In the genomic region with DNA sequence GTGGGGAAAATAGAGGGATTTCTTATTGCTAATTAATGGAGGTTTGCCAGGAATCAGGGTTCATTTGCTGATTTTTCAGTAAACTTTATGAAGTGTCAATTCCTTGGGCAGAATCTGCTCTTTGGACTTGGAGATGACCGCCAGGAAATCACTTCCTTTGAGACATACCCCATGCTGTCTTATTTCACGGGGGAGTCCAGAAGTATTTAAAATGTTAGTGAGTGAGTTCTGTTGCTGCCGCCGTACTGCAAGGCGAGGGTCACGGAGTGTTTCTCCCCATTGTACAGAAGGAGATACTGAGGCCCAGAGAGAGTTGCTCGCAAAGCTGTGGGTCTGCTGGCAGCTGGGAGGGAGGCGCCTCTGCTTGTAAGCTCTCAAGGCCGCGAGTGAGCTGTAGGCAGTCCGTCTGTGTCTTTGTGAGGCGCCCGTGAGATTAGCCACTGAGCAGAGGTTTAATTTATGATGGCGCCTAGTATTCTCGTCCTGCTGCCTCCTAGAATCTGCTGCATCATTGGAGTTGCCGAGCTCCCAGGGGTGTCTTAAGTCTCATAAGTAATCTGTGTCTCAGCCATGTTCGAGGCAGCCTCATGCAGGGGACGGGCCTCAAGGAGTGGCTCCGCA, we compare ENCODE assay signal across 21 cellular contexts.
DNase-seq lines count a peak whose midpoint lies in the region; ATAC-seq, FAIRE-seq and TF ChIP-seq lines count a peak whose summit lies in the region.
"Had no signal": no experiment of that assay in that cellular context is flagged by ENCODE, and none has a peak within 500 bp of the region (broad histone marks: within the 10 kb centered on the region; RNA-seq: fewer than 3 reads in every experiment).

No MANE protein-coding gene starts in this region.

- H3K27ac ChIP-seq in cardiac muscle cell (peak overlapping the region; percentile 8), right cardiac atrium (ENCODE audit: low read length) (no peak overlapping the region), HepG2 (ENCODE audit: extremely low read length, insufficient read depth, low read length) (peak overlapping the region; percentile 73)
- H3K27ac ChIP-seq: 22Rv1, PC-9 had no signal

- no peak for ATAC-seq in right cardiac atrium
- no peak for ATAC-seq in HepG2

- H3K4me3 ChIP-seq in cardiac muscle cell: no peak overlapping the region
- H3K4me3 ChIP-seq in right cardiac atrium (ENCODE audit: low read length): no peak overlapping the region
- 0 out of 6 replicates have a peak overlapping the region, but pooled peaks of 1 of the 3 experiments have one; percentile 14 for H3K4me3 ChIP-seq in HepG2 (replicated peaks in 1 of 3; ENCODE audit: insufficient read depth in 1 of 3, low read depth in 2 of 3, low read length in 3 of 3)
- H3K4me3 ChIP-seq: PC-9 had no signal

- peaks cover 8% of the 10 kb centered on the region for H3K27me3 Mint-ChIP-seq in activated naive CD4-positive, alpha-beta T cell treated with anti-CD3 and anti-CD28 coated beads, Interleukin-2, amount 10 ng/mL, durations not matched to agents 7 days and 5 days

- H3K36me3 ChIP-seq in cardiac muscle cell: no peaks in the 10 kb centered on the region
- no peaks in the 10 kb centered on the region; a peak in 2 of 5 replicates for H3K36me3 ChIP-seq in HepG2 (replicated peaks in 1 of 2; ENCODE audit: control insufficient read depth in 1 of 2, insufficient read depth in 2 of 2, low read length in 2 of 2)
- H3K36me3 ChIP-seq: BE2C had no signal

- no peak for TF ChIP-seq RAD21 in HepG2 (CRISPR knock-in tag; IDR thresholded peaks at IDR 0.05)

- no peaks in the 10 kb centered on the region for H3K9me3 Mint-ChIP-seq in activated naive CD4-positive, alpha-beta T cell treated with anti-CD3 and anti-CD28 coated beads, Interleukin-2, amount 10 ng/mL, durations not matched to agents 7 days and 5 days
- H3K9me3 Mint-ChIP-seq: HFFc6 had no signal

- no peaks in the 10 kb centered on the region for H3K27me3 ChIP-seq in cardiac muscle cell
- H3K27me3 ChIP-seq in right cardiac atrium (ENCODE audit: control insufficient read depth, insufficient read depth): no peaks in the 10 kb centered on the region
- no peaks in the 10 kb centered on the region for H3K27me3 ChIP-seq in HepG2 (ENCODE audit: control insufficient read depth in 1 of 2, insufficient read depth in 2 of 2, low read length in 2 of 2)
- H3K27me3 ChIP-seq: BE2C had no signal

- H3K4me2 ChIP-seq in HepG2 (ENCODE audit: low read depth, low read length): peak overlapping the region; percentile 58
- H3K4me2 ChIP-seq: PC-9 had no signal

- POLR2A ChIA-PET in HepG2 (lab: Yijun Ruan, JAX): interaction anchor here (0.9 to 1.0 kb wide), 2 partner anchors 9 to 32 kb away, joined by 3 to 4 read pairs; no protein-coding TSS in a partner anchor

- H4K20me1 ChIP-seq in HepG2 (ENCODE audit: insufficient read depth, low read length): no peaks in the 10 kb centered on the region

- DNase-seq in cardiac muscle cell (ENCODE audit: low read depth in 1 of 2, low spot score in 1 of 2) (no peak), right cardiac atrium (no peak), amniotic epithelial cell (ENCODE audit: low read depth) (peak; percentile 70), HepG2 (ENCODE audit: low spot score) (no peak), GM13976 (ENCODE audit: low spot score) (no peak), NCI-H510A treated with DMSO at 0.1 percent for 48 hours (lab: John Stamatoyannopoulos, UW) (no peak), CD1c-positive myeloid dendritic cell (ENCODE audit: extremely low spot score) (no peak)
- DNase-seq in activated naive CD4-positive, alpha-beta T cell treated with anti-CD3 and anti-CD28 coated beads, Interleukin-2, amount 10 ng/mL, durations not matched to agents 7 days and 5 days: no peak
- DNase-seq: BE2C; CD8-positive, alpha-beta memory T cell; DND-41; GOT3; HFFc6; Kasumi-1; MM.1S; NCI-H1105 treated with DMSO at 0.1 percent for 48 hours; NCI-H187; NCI-H446; NCI-H774; PC-9 had no signal

- CTCF ChIA-PET in HepG2 (lab: Yijun Ruan, JAX; ENCODE audit: low intra/inter-chr PET ratio, low total read pairs): no interaction called here
- CTCF ChIA-PET in activated naive CD4-positive, alpha-beta T cell treated with anti-CD3 and anti-CD28 coated beads, Interleukin-2, amount 10 ng/mL, durations not matched to agents 7 days and 5 days (lab: Charles Lee): no interaction called here

- no peak overlapping the region; the same call in 1 of the 2 replicates for H3K9ac ChIP-seq in HepG2 (ENCODE audit: insufficient read depth, low read depth, low read length)

- WGBS in right cardiac atrium: 95% methylated on average over 19 of the region's 19 CpGs
- WGBS in HepG2 (ENCODE audit: low lambda C conversion rate): 92% methylated on average over 13 of the region's 19 CpGs

- intact Hi-C loops in right cardiac atrium (cut with DNase I): no loop called here
- intact Hi-C loops in HepG2 (cut with micrococcal nuclease; ENCODE audit: unreplicated experiment): no loop called here

- no peak for TF ChIP-seq EP300 in HepG2 (IDR thresholded peaks at IDR 0.05; ENCODE audit: low read depth in 2 of 2, low read length in 2 of 2)
- TF ChIP-seq EP300 in HepG2 (CRISPR knock-in tag; IDR thresholded peaks at IDR 0.05; ENCODE audit: borderline replicate concordance): no peak

- H3K4me1 Mint-ChIP-seq in activated naive CD4-positive, alpha-beta T cell treated with anti-CD3 and anti-CD28 coated beads, Interleukin-2, amount 10 ng/mL, durations not matched to agents 7 days and 5 days: no peaks in the 10 kb centered on the region

- H3K9me3 ChIP-seq in cardiac muscle cell (ENCODE audit: low read depth) (no peaks in the 10 kb centered on the region), right cardiac atrium (ENCODE audit: control insufficient read depth, low read length) (no peaks in the 10 kb centered on the region), HepG2 (ENCODE audit: low read length) (no peaks in the 10 kb centered on the region)
- H3K9me3 ChIP-seq: BE2C had no signal

- no peak overlapping the region for H3K27ac Mint-ChIP-seq in activated naive CD4-positive, alpha-beta T cell treated with anti-CD3 and anti-CD28 coated beads, Interleukin-2, amount 10 ng/mL, durations not matched to agents 7 days and 5 days
- H3K27ac Mint-ChIP-seq: CD8-positive, alpha-beta memory T cell; HFFc6 had no signal

- no peaks in the 10 kb centered on the region for H3K36me3 Mint-ChIP-seq in activated naive CD4-positive, alpha-beta T cell treated with anti-CD3 and anti-CD28 coated beads, Interleukin-2, amount 10 ng/mL, durations not matched to agents 7 days and 5 days
- H3K36me3 Mint-ChIP-seq: CD8-positive, alpha-beta memory T cell had no signal

- no peak overlapping the region for H3K4me3 Mint-ChIP-seq in activated naive CD4-positive, alpha-beta T cell treated with anti-CD3 and anti-CD28 coated beads, Interleukin-2, amount 10 ng/mL, durations not matched to agents 7 days and 5 days
- H3K4me3 Mint-ChIP-seq: CD8-positive, alpha-beta memory T cell; HFFc6 had no signal

- no peak overlapping the region for H2AFZ ChIP-seq in HepG2 (ENCODE audit: low read length)
- H2AFZ ChIP-seq: PC-9 had no signal

- TF ChIP-seq CTCF in cardiac muscle cell (IDR thresholded peaks at IDR 0.05; ENCODE audit: low read depth, low read length) (no peak), HepG2 (CRISPR knock-in tag; IDR thresholded peaks at IDR 0.05) (no peak), GM13976 (IDR thresholded peaks at IDR 0.05; ENCODE audit: borderline replicate concordance, control extremely low read depth, extremely low read depth, insufficient read depth, missing control alignments) (no peak)

- in situ Hi-C loops in HepG2 (cut with HindIII; ENCODE audit: extremely low pct_ligation_motif_present, low pct_unique_long_range_greater_than_20kb) (no loop called here), GM13976 (cut with MboI; ENCODE audit: low sequenced_read_pairs, unreplicated experiment) (no loop called here)

- no peak for TF ChIP-seq POLR2A in HepG2 (IDR thresholded peaks at IDR 0.05; ENCODE audit: insufficient read depth in 1 of 2, low read depth in 2 of 2, low read length in 2 of 2)

- TSS peak; percentile 48 for BruUV-seq in HepG2 (replicated peaks; lab: Mats Ljungman, UMichigan)

- H3K79me2 ChIP-seq in HepG2 (ENCODE audit: insufficient read depth, low read length): peaks cover 2% of the 10 kb centered on the region

- no peak for FAIRE-seq in HepG2 (lab: Jason Lieb, UNC)

- peaks cover 7% of the 10 kb centered on the region for H3K4me1 ChIP-seq in cardiac muscle cell (ENCODE audit: low read depth)
- no peaks in the 10 kb centered on the region for H3K4me1 ChIP-seq in right cardiac atrium (ENCODE audit: control insufficient read depth, insufficient read depth, low read length)
- peaks cover 49% of the 10 kb centered on the region for H3K4me1 ChIP-seq in HepG2 (ENCODE audit: insufficient read depth, low read length)

TF ChIP-seq in HepG2, 621 proteins besides CTCF, POLR2A, EP300 and RAD21 (continues in another document):
- TF ChIP-seq CREM (IDR thresholded peaks at IDR 0.05): 0 out of 2 replicates have a peak, but pooled peaks have one; percentile 6
- no peak for TF ChIP-seq CREM (CRISPR knock-in tag; IDR thresholded peaks at IDR 0.05)
- TF ChIP-seq ZNF629 (CRISPR knock-in tag; conservative IDR thresholded peaks at IDR 0.05): peak; percentile 92
- no peak for TF ChIP-seq ZNF292 (CRISPR knock-in tag; IDR thresholded peaks at IDR 0.05; ENCODE audit: borderline replicate concordance, low read depth)
